9 cellular contexts compared by ENCODE assay signal in the genomic region with DNA sequence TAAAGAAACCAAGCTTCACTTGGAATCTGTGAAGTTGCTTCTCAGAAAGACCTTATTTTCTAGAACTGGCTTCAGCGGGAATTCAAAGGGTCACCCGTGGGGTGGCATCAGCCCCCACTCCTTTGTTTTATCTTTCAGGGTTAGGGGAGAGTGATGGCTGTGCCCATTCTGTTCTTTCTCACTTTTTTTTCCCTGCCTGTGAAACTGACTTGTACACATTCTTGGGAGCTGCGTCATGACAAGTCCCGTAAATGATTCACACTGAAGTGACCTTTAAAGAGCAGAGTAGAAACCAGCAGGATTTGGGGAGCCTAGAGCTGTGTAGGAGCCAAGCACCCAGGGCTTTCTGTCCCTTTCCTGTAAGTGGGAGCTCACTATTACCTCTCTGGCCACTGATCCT. TPM values are rescaled to one million over a fixed set of nuclear protein-coding genes. Genes with fewer than 3 reads are reported as not detected.
DNase-seq lines count a peak whose midpoint lies in the region; ATAC-seq and TF ChIP-seq lines count a peak whose summit lies in the region.
"Had no signal": no experiment of that assay in that cellular context is flagged by ENCODE, and none has a peak within 500 bp of the region (broad histone marks: within the 10 kb centered on the region; RNA-seq: fewer than 3 reads in every experiment).

No MANE protein-coding gene starts in this region.

- no peaks in the 10 kb centered on the region for H3K9me3 Mint-ChIP-seq in HFFc6
- no peaks in the 10 kb centered on the region for H3K9me3 Mint-ChIP-seq in activated T-cell treated with anti-CD3 and anti-CD28 coated beads, Interleukin-2, amount 50 U/mL, for 72 hours
- H3K9me3 Mint-ChIP-seq: naive B cell had no signal

- no peaks in the 10 kb centered on the region; the same call in 1 of the 2 replicates for H3K27me3 Mint-ChIP-seq in HFFc6 (ENCODE audit: insufficient read depth)
- H3K27me3 Mint-ChIP-seq in activated T-cell treated with anti-CD3 and anti-CD28 coated beads, Interleukin-2, amount 50 U/mL, for 72 hours (ENCODE audit: low read depth) = peaks cover 5% of the 10 kb centered on the region

- intact Hi-C loops in mammary epithelial cell (cut with micrococcal nuclease) = no loop called here

- peak overlapping the region; percentile 83 for H3K4me3 Mint-ChIP-seq in HFFc6
- no peak overlapping the region for H3K4me3 Mint-ChIP-seq in activated T-cell treated with anti-CD3 and anti-CD28 coated beads, Interleukin-2, amount 50 U/mL, for 72 hours
- H3K4me3 Mint-ChIP-seq: naive B cell had no signal

- dilution Hi-C loops in mammary epithelial cell (cut with HindIII; ENCODE audit: low sequenced_read_pairs) = loop anchor here (25.0 kb wide), 2 partner anchors 173 to 373 kb away; a partner anchor contains a TSS

- H3K27ac ChIP-seq in mammary epithelial cell (ENCODE audit: insufficient read depth, low read depth, low read length) (peak overlapping the region; percentile 91), layer of hippocampus (ENCODE audit: low read depth, low read length) (peak overlapping the region; percentile 82), subcutaneous abdominal adipose tissue (ENCODE audit: low read depth, low read length) (peak overlapping the region; percentile 94)

- peak overlapping the region; percentile 67 for H3K4me2 ChIP-seq in mammary epithelial cell (ENCODE audit: insufficient read depth, low read depth, low read length)

- H3K27me3 ChIP-seq in mammary epithelial cell (ENCODE audit: insufficient read depth, low read length) (no peaks in the 10 kb centered on the region), layer of hippocampus (ENCODE audit: control insufficient read depth, insufficient read depth, low read length) (no peaks in the 10 kb centered on the region), subcutaneous abdominal adipose tissue (ENCODE audit: control insufficient read depth in 5 of 5, insufficient read depth in 4 of 5, low read length in 5 of 5) (no peaks in the 10 kb centered on the region)

- H3K27ac Mint-ChIP-seq in HFFc6 = peak overlapping the region; percentile 97
- no peak overlapping the region for H3K27ac Mint-ChIP-seq in activated T-cell treated with anti-CD3 and anti-CD28 coated beads, Interleukin-2, amount 50 U/mL, for 72 hours
- H3K27ac Mint-ChIP-seq: naive B cell had no signal

- H3K9ac ChIP-seq in mammary epithelial cell (ENCODE audit: insufficient read depth, low read length) (peak overlapping the region; percentile 25), subcutaneous abdominal adipose tissue (ENCODE audit: low read length in 5 of 5) (peak overlapping the region in 2 of 5 donors; percentile 44 to 66)

- in situ Hi-C loops in mammary epithelial cell (cut with MboI; ENCODE audit: low sequenced_read_pairs in 2 of 2) = loop anchor here (25.0 kb wide), 1 partner anchor 373 kb away; a partner anchor contains a TSS

- 3% methylated on average over 4 of the region's 4 CpGs for WGBS in mammary epithelial cell (ENCODE audit: low coverage, missing lambda C conversion rate)

- H3K4me3 ChIP-seq in mammary epithelial cell (replicated peaks in 1 of 3; ENCODE audit: insufficient read depth in 1 of 3, low read depth in 2 of 3, low read length in 3 of 3) (no peak overlapping the region), subcutaneous abdominal adipose tissue (ENCODE audit: low read depth in 1 of 5, low read length in 5 of 5) (no peak overlapping the region)

- TF ChIP-seq CTCF in HFFc6 (IDR thresholded peaks at IDR 0.05) (no peak), mammary epithelial cell (conservative IDR thresholded peaks at IDR 0.05 in 1 of 2, IDR thresholded peaks at IDR 0.05 in 1 of 2; ENCODE audit: extremely low read depth in 1 of 2, insufficient read depth in 1 of 2, low read depth in 1 of 2, low read length in 2 of 2) (no peak)

- H3K9me3 ChIP-seq in mammary epithelial cell (replicated peaks; ENCODE audit: insufficient read depth, low read length) = no peaks in the 10 kb centered on the region
- no peaks in the 10 kb centered on the region for H3K9me3 ChIP-seq in subcutaneous abdominal adipose tissue (ENCODE audit: control insufficient read depth in 5 of 5, low read length in 5 of 5)

- peak overlapping the region; percentile 6 for H2AFZ ChIP-seq in mammary epithelial cell (ENCODE audit: low read depth, low read length)

- H4K20me1 ChIP-seq in mammary epithelial cell (ENCODE audit: insufficient read depth, low read length) = no peaks in the 10 kb centered on the region

- ATAC-seq in activated T-cell treated with anti-CD3 and anti-CD28 coated beads, Interleukin-2, amount 50 U/mL, for 72 hours (replicated peaks in 1 of 2) = no peak
- ATAC-seq in HG03280 (IDR thresholded peaks at IDR 0.05; ENCODE audit: unreplicated experiment) = no peak

- DNase-seq in HFFc6 (peak; percentile 85), mammary epithelial cell (peak; percentile 84), DMS153 (lab: John Stamatoyannopoulos, UW) (no peak)
- no peak for DNase-seq in activated CD4-positive, alpha-beta T cell treated with anti-CD3 and anti-CD28 coated beads, Interleukin-2, amount 50 U/mL, for 1 hour
- no peak for DNase-seq in activated T-cell treated with anti-CD3 and anti-CD28 coated beads, Interleukin-2, amount 50 U/mL, for 72 hours
- DNase-seq: naive B cell had no signal

- CTCF ChIA-PET in mammary epithelial cell (lab: Charles Lee; ENCODE audit: low non-redundant PET) = no interaction called here

- H3K4me1 ChIP-seq in mammary epithelial cell (ENCODE audit: insufficient read depth, low read length) = peaks cover 37% of the 10 kb centered on the region
- peaks cover 2 to 27% (median 20%) of the 10 kb centered on the region in 5 donors for H3K4me1 ChIP-seq in subcutaneous abdominal adipose tissue (ENCODE audit: control insufficient read depth in 5 of 5, insufficient read depth in 5 of 5, low read length in 5 of 5)

- peaks cover 64% of the 10 kb centered on the region for H3K4me1 Mint-ChIP-seq in HFFc6 (ENCODE audit: low read depth)
- H3K4me1 Mint-ChIP-seq in activated T-cell treated with anti-CD3 and anti-CD28 coated beads, Interleukin-2, amount 50 U/mL, for 72 hours (ENCODE audit: low read depth) = no peaks in the 10 kb centered on the region
- H3K4me1 Mint-ChIP-seq: naive B cell had no signal

- H3K36me3 Mint-ChIP-seq in HFFc6 (ENCODE audit: low read depth) = no peaks in the 10 kb centered on the region
- no peaks in the 10 kb centered on the region for H3K36me3 Mint-ChIP-seq in activated T-cell treated with anti-CD3 and anti-CD28 coated beads, Interleukin-2, amount 50 U/mL, for 72 hours (ENCODE audit: insufficient read depth in 2 of 2)
- H3K36me3 Mint-ChIP-seq: naive B cell had no signal

- H3K36me3 ChIP-seq in mammary epithelial cell (ENCODE audit: insufficient read depth, low read length) (no peaks in the 10 kb centered on the region), subcutaneous abdominal adipose tissue (ENCODE audit: control insufficient read depth in 5 of 5, insufficient read depth in 5 of 5, low read length in 5 of 5) (no peaks in the 10 kb centered on the region)

- H3K79me2 ChIP-seq in mammary epithelial cell (ENCODE audit: insufficient read depth, low read length) = no peaks in the 10 kb centered on the region

- BruUV-seq in mammary epithelial cell (replicated peaks; lab: Mats Ljungman, UMichigan) = no TSS peak

RNA-seq across cellular contexts. Expression of a gene that starts 43.8 kb away (rescaled TPM):
- total RNA-seq in HFFc6 (2021; fragmentation: NEBNext Ultra II Directional; extraction: Animal tissue kit (Norgen Biotek cat#: 25700)) = 1 to 10 TPM in 2 of 6 experiments, under 1 TPM in 4; 0.62 to 1.8 (median 0.73) TPM
- 1 to 10 TPM; 5.8 to 6.4 TPM for total RNA-seq in mammary epithelial cell
- polyA plus RNA-seq in mammary epithelial cell = 3.6 TPM
- polyA minus RNA-seq in mammary epithelial cell = 6.0 TPM
- total RNA-seq in activated T-cell treated with anti-CD3 and anti-CD28 coated beads, Interleukin-2, amount 50 U/mL, for 72 hours = not detected

Comparison
In these comparisons a context has a peak if more than half of its experiments do, and no peak if none do; other contexts are left out.
1. DNase-seq: peak in HFFc6 (single experiment) and mammary epithelial cell (single experiment); none in activated CD4-positive, alpha-beta T cell treated with anti-CD3 and anti-CD28 coated beads, Interleukin-2, amount 50 U/mL, for 1 hour (single experiment), activated T-cell treated with anti-CD3 and anti-CD28 coated beads, Interleukin-2, amount 50 U/mL, for 72 hours (0 of 2) and DMS153 (single experiment).
2. Peak in every context shown above with its lines, with median percentiles within 50 percentile points of each other: H3K27ac ChIP-seq.